ENCODE assay signal across 8 cellular contexts in genomic region chr4:41257901-41258300, GRCh38. TPM values are rescaled to one million over a fixed set of nuclear protein-coding genes. Genes with fewer than 3 reads are reported as not detected.
DNase-seq lines count a peak whose midpoint lies in the region; ATAC-seq, FAIRE-seq and TF ChIP-seq lines count a peak whose summit lies in the region.

No MANE protein-coding gene starts in this region.

- no peaks in the 10 kb centered on the region for H3K9me3 ChIP-seq in adipocyte (ENCODE audit: control insufficient read depth, low read length)

- TF ChIP-seq POLR2A in H54 (IDR thresholded peaks at IDR 0.05; ENCODE audit: low read depth, low read length), result no peak

- FAIRE-seq in H54 (lab: Jason Lieb, UNC), result no peak

- no peaks in the 10 kb centered on the region for H3K36me3 Mint-ChIP-seq in activated naive CD4-positive, alpha-beta T cell treated with anti-CD3 and anti-CD28 coated beads, Interleukin-2, amount 10 ng/mL, durations not matched to agents 7 days and 5 days
- H3K36me3 Mint-ChIP-seq in type B pancreatic cell, result peaks cover 13% of the 10 kb centered on the region

- peaks cover 30% of the 10 kb centered on the region for H3K36me3 ChIP-seq in adipocyte (ENCODE audit: control insufficient read depth, insufficient read depth, low read length, severe bottlenecking)

- no peaks in the 10 kb centered on the region for H3K4me1 ChIP-seq in adipocyte (ENCODE audit: control insufficient read depth, insufficient read depth, low read length)

- no peak for TF ChIP-seq CTCF in type B pancreatic cell (conservative IDR thresholded peaks at IDR 0.05)

- no peak for ATAC-seq in GM19452 (IDR thresholded peaks at IDR 0.05; ENCODE audit: unreplicated experiment)

- H3K9me3 Mint-ChIP-seq in activated naive CD4-positive, alpha-beta T cell treated with anti-CD3 and anti-CD28 coated beads, Interleukin-2, amount 10 ng/mL, durations not matched to agents 7 days and 5 days, result no peaks in the 10 kb centered on the region
- no peaks in the 10 kb centered on the region for H3K9me3 Mint-ChIP-seq in type B pancreatic cell

- H3K4me3 Mint-ChIP-seq in activated naive CD4-positive, alpha-beta T cell treated with anti-CD3 and anti-CD28 coated beads, Interleukin-2, amount 10 ng/mL, durations not matched to agents 7 days and 5 days, result peak overlapping the region; percentile 40
- peak overlapping the region; percentile 92 for H3K4me3 Mint-ChIP-seq in type B pancreatic cell

- CTCF ChIA-PET in activated naive CD4-positive, alpha-beta T cell treated with anti-CD3 and anti-CD28 coated beads, Interleukin-2, amount 10 ng/mL, durations not matched to agents 7 days and 5 days (lab: Charles Lee), result interaction anchor here (3.3 kb wide), 1 partner anchor 22 kb away, joined by 11 read pairs; no protein-coding TSS in a partner anchor

- no peak for DNase-seq in activated naive CD4-positive, alpha-beta T cell treated with anti-CD3 and anti-CD28 coated beads, Interleukin-2, amount 10 ng/mL, durations not matched to agents 7 days and 5 days
- DNase-seq in activated naive CD4-positive, alpha-beta T cell treated with Interleukin-2 at 50 U/mL for 16 hours, result no peak
- DNase-seq in adipocyte (ENCODE audit: low read depth), result peak; percentile 37
- DNase-seq in left kidney (ENCODE audit: low read depth, low spot score), result peak; percentile 50
- DNase-seq in type B pancreatic cell (ENCODE audit: extremely low spot score, unreplicated experiment), result no peak
- DNase-seq in activated CD8-positive, alpha-beta memory T cell treated with anti-CD3 and anti-CD28 coated beads for 24 hours, result no peak
- no peak for DNase-seq in H54 (ENCODE audit: insufficient read length, low spot score)

- H3K9ac ChIP-seq in adipocyte (ENCODE audit: low read length), result peak overlapping the region; percentile 86

- peaks cover 50% of the 10 kb centered on the region for H3K27me3 Mint-ChIP-seq in activated naive CD4-positive, alpha-beta T cell treated with anti-CD3 and anti-CD28 coated beads, Interleukin-2, amount 10 ng/mL, durations not matched to agents 7 days and 5 days
- H3K27me3 Mint-ChIP-seq in type B pancreatic cell, result peaks cover 29% of the 10 kb centered on the region

- peaks cover 5% of the 10 kb centered on the region for H3K4me1 Mint-ChIP-seq in activated naive CD4-positive, alpha-beta T cell treated with anti-CD3 and anti-CD28 coated beads, Interleukin-2, amount 10 ng/mL, durations not matched to agents 7 days and 5 days
- peaks cover 21% of the 10 kb centered on the region for H3K4me1 Mint-ChIP-seq in type B pancreatic cell (ENCODE audit: unreplicated experiment)

- H3K27me3 ChIP-seq in adipocyte (replicated peaks; ENCODE audit: control insufficient read depth, insufficient read depth, low read length), result no peaks in the 10 kb centered on the region

- H3K4me3 ChIP-seq in adipocyte (ENCODE audit: low read length), result peak overlapping the region; percentile 84

- H3K27ac Mint-ChIP-seq in activated naive CD4-positive, alpha-beta T cell treated with anti-CD3 and anti-CD28 coated beads, Interleukin-2, amount 10 ng/mL, durations not matched to agents 7 days and 5 days, result no peak overlapping the region
- peak overlapping the region; percentile 61 for H3K27ac Mint-ChIP-seq in type B pancreatic cell

RNA-seq across cellular contexts. Expression of gene UCHL1, which starts 1.2 kb away (rescaled TPM):
- total RNA-seq in type B pancreatic cell (ENCODE audit: low replicate concordance), result 45.1 and 183 TPM in 2 replicates

RNA-seq across cellular contexts. Expression of gene APBB2, which starts 43.6 kb away (rescaled TPM):
- total RNA-seq in type B pancreatic cell (ENCODE audit: low replicate concordance), result 18.6 and 33.3 TPM in 2 replicates

Comparison
In these comparisons a context has a peak if more than half of its experiments do, and no peak if none do; other contexts are left out.
1. DNase-seq: peak in adipocyte (single experiment) and left kidney (single experiment); none in activated naive CD4-positive, alpha-beta T cell treated with anti-CD3 and anti-CD28 coated beads, Interleukin-2, amount 10 ng/mL, durations not matched to agents 7 days and 5 days (single experiment), activated naive CD4-positive, alpha-beta T cell treated with Interleukin-2 at 50 U/mL for 16 hours (single experiment), type B pancreatic cell (single experiment), activated CD8-positive, alpha-beta memory T cell treated with anti-CD3 and anti-CD28 coated beads for 24 hours (single experiment) and H54 (single experiment).